In the genomic region with DNA sequence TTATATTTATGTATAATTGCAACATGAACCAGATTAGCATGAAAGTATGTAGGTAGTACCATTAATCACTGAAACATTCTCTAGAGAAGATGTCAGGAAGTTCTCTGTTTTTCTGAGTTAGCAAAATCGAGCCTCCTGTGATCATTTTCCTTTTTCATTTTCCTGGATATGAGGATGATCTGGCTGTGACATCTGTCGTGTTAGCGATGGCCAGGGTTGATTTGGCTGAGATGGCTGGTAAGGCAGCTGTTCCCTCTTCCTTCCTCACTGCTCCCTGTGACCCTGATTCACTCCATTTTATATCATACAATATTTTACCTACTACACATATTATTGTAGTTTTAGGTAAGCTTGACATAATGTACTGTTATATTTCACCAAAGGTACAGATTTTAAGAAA, we compare ENCODE assay signal across 26 cellular contexts. TPM values are rescaled to one million over a fixed set of nuclear protein-coding genes. Genes with fewer than 3 reads are reported as not detected.
"Had no signal": no experiment of that assay in that cellular context is flagged by ENCODE, and none has a peak within 500 bp of the region (broad histone marks: within the 10 kb centered on the region; RNA-seq: fewer than 3 reads in every experiment).

No MANE protein-coding gene starts in this region.

- H3K36me3 ChIP-seq: colonic mucosa had no signal

- DNase-seq: activated CD4-positive, alpha-beta memory T cell treated with anti-CD3 and anti-CD28 coated beads for 36 hours; activated CD4-positive, alpha-beta T cell treated with anti-CD3 and anti-CD28 coated beads, Interleukin-2, amount 10 ng/mL, durations not matched to agents 7 days and 5 days; activated CD4-positive, CD25-positive, alpha-beta regulatory T cell; activated CD8-positive, alpha-beta memory T cell treated with anti-CD3 and anti-CD28 coated beads for 24 hours; activated effector memory CD4-positive, alpha-beta T cell treated with anti-CD3 and anti-CD28 coated beads, Interleukin-2, amount 50 U/mL, for 16 hours; activated naive CD4-positive, alpha-beta T cell treated with Interleukin-2 at 50 U/mL for 16 hours; activated naive CD8-positive, alpha-beta T cell treated with anti-CD3 and anti-CD28 coated beads, Interleukin-2, amount 50 U/mL, for 24 hours; activated T-cell treated with anti-CD3 and anti-CD28 coated beads, Interleukin-2, amount 50 U/mL, for 4 hours; amygdala; colonic mucosa; MM.1S; NCI-H1105; NCI-H1436; NCI-H187 treated with DMSO at 0.1 percent for 48 hours; NCI-H2081 treated with DMSO at 0.1 percent for 48 hours; NCI-H226; NCI-H510A; NCI-H774; NK-92 treated with Interleukin-12 subunit alpha and Interleukin-12 subunit beta, amount 100 ng/mL, for 24 hours; PC-9; SHP77 treated with DMSO at 0.1 percent for 48 hours; T-helper 17 cell; T-helper 9 cell had no signal

- H3K4me3 ChIP-seq: colonic mucosa, PC-9 had no signal

- H3K9me3 ChIP-seq: colonic mucosa had no signal

- H3K27ac ChIP-seq: colonic mucosa, PC-9, VCaP had no signal

- H3K27me3 ChIP-seq: colonic mucosa had no signal

- H3K4me1 ChIP-seq: colonic mucosa had no signal

- ATAC-seq: activated naive CD4-positive, alpha-beta T cell treated with anti-CD3 and anti-CD28 coated beads, Interleukin-2, amount 50 U/mL, for 72 hours; activated naive CD8-positive, alpha-beta T cell treated with anti-CD3 and anti-CD28 coated beads, Interleukin-2, amount 50 U/mL, for 24 hours; activated T-cell treated with anti-CD3 and anti-CD28 coated beads, Interleukin-2, amount 50 U/mL, for 4 hours; T-helper 17 cell had no signal

RNA-seq across cellular contexts. Expression of gene CNTNAP4, which starts 10.3 kb away (rescaled TPM):
- total RNA-seq: activated CD4-positive, alpha-beta memory T cell treated with anti-CD3 and anti-CD28 coated beads for 36 hours; activated CD4-positive, alpha-beta T cell treated with anti-CD3 and anti-CD28 coated beads, Interleukin-2, amount 10 ng/mL, durations not matched to agents 7 days and 5 days; activated naive CD4-positive, alpha-beta T cell treated with anti-CD3 and anti-CD28 coated beads, Interleukin-2, amount 50 U/mL, for 72 hours; activated T-cell treated with anti-CD3 and anti-CD28 coated beads, Interleukin-2, amount 50 U/mL, for 4 hours; astrocyte; colonic mucosa; PC-9; T-helper 17 cell had no signal
